ENCODE assay signal across 1 cellular context in genomic region chr7:101860316-101861222, GRCh38.
TF ChIP-seq lines count a peak whose summit lies in the region.

No MANE protein-coding gene starts in this region.

TF ChIP-seq in SK-N-SH, 30 proteins besides CTCF, POLR2A, EP300 and RAD21 (continued from another document):
- no peak for TF ChIP-seq REST (IDR thresholded peaks at IDR 0.05; ENCODE audit: low read depth, low read length)
- TF ChIP-seq MXI1 (IDR thresholded peaks at IDR 0.05; ENCODE audit: low read depth, low read length) = no peak
- TF ChIP-seq RFX5 (IDR thresholded peaks at IDR 0.05; ENCODE audit: low read length) = no peak
- TF ChIP-seq TEAD4 (IDR thresholded peaks at IDR 0.05; ENCODE audit: borderline replicate concordance, insufficient read depth) = no peak
- TF ChIP-seq GATA2 (CRISPR knock-in tag; IDR thresholded peaks at IDR 0.05) = no peak
- TF ChIP-seq SMC3 (IDR thresholded peaks at IDR 0.05; ENCODE audit: low read depth, low read length) = no peak
- no peak for TF ChIP-seq FOXJ3 (CRISPR knock-in tag; IDR thresholded peaks at IDR 0.05)
- TF ChIP-seq RXRA (IDR thresholded peaks at IDR 0.05; ENCODE audit: borderline replicate concordance, low read depth) = no peak
- TF ChIP-seq MAX (IDR thresholded peaks at IDR 0.05; ENCODE audit: low read depth) = no peak
- TF ChIP-seq SIN3A (IDR thresholded peaks at IDR 0.05; ENCODE audit: borderline replicate concordance, low read depth, low read length) = no peak
- TF ChIP-seq NRF1 (IDR thresholded peaks at IDR 0.05; ENCODE audit: low read depth, low read length) = no peak
- TF ChIP-seq POLR2AphosphoS5 (IDR thresholded peaks at IDR 0.05; ENCODE audit: low read depth, low read length) = no peak
- TF ChIP-seq EZH2phosphoT487 (IDR thresholded peaks at IDR 0.05; ENCODE audit: borderline replicate concordance, low read depth) = no peak
- TF ChIP-seq USF1 (IDR thresholded peaks at IDR 0.05; ENCODE audit: borderline replicate concordance, low read depth) = no peak
- TF ChIP-seq JUND (IDR thresholded peaks at IDR 0.05) = no peak
- no peak for TF ChIP-seq MEF2A (IDR thresholded peaks at IDR 0.05; ENCODE audit: borderline replicate concordance, low read depth)
- TF ChIP-seq FOXM1 (IDR thresholded peaks at IDR 0.05; ENCODE audit: low read depth) = no peak
- no peak for TF ChIP-seq GABPA (IDR thresholded peaks at IDR 0.05; ENCODE audit: low read depth)
